In the genomic region with DNA sequence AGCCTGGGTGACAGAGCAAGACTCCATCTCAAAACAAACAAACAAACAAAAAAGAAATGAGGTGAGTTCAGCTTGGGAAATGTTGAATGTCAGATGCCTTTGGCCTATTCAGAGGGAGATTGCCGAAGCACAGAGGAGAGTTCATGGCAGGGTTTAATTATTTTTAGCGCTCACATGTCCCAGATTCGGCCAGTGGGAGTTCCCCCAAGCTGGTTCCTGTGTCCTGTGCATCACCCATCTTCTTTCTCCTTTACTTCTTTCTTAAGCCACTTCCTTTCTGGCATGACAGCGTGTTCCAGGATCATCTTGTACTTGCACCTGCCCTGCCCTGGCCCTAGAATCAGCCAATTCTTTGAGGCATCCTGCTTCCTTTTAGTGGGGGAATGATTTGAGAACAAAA, we compare ENCODE assay signal across 1 cellular context.
TF ChIP-seq lines count a peak whose summit lies in the region.

No MANE protein-coding gene starts in this region.

TF ChIP-seq in HepG2, 621 proteins besides CTCF, POLR2A, EP300 and RAD21:
- TF ChIP-seq RBFOX2 (IDR thresholded peaks at IDR 0.05; ENCODE audit: low read depth, low read length), result peak; percentile 44; the same call in 1 of the 2 replicates
- peak; percentile 22; the same call in 1 of the 2 replicates for TF ChIP-seq CEBPG (CRISPR knock-in tag; IDR thresholded peaks at IDR 0.05)
- TF ChIP-seq KAT8 (CRISPR knock-in tag; IDR thresholded peaks at IDR 0.05), result no peak
- no peak for TF ChIP-seq SMC3 (IDR thresholded peaks at IDR 0.05; ENCODE audit: low read length)
- TF ChIP-seq ZNF598 (CRISPR knock-in tag; IDR thresholded peaks at IDR 0.05; ENCODE audit: borderline replicate concordance), result no peak
- no peak for TF ChIP-seq FOXM1 (CRISPR knock-in tag; IDR thresholded peaks at IDR 0.05)
- TF ChIP-seq, protein P1, sequence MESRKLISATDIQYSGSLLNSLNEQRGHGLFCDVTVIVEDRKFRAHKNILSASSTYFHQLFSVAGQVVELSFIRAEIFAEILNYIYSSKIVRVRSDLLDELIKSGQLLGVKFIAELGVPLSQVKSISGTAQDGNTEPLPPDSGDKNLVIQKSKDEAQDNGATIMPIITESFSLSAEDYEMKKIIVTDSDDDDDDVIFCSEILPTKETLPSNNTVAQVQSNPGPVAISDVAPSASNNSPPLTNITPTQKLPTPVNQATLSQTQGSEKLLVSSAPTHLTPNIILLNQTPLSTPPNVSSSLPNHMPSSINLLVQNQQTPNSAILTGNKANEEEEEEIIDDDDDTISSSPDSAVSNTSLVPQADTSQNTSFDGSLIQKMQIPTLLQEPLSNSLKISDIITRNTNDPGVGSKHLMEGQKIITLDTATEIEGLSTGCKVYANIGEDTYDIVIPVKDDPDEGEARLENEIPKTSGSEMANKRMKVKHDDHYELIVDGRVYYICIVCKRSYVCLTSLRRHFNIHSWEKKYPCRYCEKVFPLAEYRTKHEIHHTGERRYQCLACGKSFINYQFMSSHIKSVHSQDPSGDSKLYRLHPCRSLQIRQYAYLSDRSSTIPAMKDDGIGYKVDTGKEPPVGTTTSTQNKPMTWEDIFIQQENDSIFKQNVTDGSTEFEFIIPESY (CRISPR knock-in tag; IDR thresholded peaks at IDR 0.05), result peak; percentile 80; the same call in 1 of the 2 replicates
- TF ChIP-seq ZNF282 (IDR thresholded peaks at IDR 0.05; ENCODE audit: partially characterized antibody), result no peak
- no peak for TF ChIP-seq SRSF1 (optimal IDR thresholded peaks at IDR 0.05; ENCODE audit: low read depth, low read length)
- TF ChIP-seq ZFP36L1 (CRISPR knock-in tag; IDR thresholded peaks at IDR 0.05), result no peak
- TF ChIP-seq RBM22 (optimal IDR thresholded peaks at IDR 0.05; ENCODE audit: low read length), result peak; percentile 70
- no peak for TF ChIP-seq MAFG (CRISPR knock-in tag; IDR thresholded peaks at IDR 0.05)
- TF ChIP-seq, protein P2, sequence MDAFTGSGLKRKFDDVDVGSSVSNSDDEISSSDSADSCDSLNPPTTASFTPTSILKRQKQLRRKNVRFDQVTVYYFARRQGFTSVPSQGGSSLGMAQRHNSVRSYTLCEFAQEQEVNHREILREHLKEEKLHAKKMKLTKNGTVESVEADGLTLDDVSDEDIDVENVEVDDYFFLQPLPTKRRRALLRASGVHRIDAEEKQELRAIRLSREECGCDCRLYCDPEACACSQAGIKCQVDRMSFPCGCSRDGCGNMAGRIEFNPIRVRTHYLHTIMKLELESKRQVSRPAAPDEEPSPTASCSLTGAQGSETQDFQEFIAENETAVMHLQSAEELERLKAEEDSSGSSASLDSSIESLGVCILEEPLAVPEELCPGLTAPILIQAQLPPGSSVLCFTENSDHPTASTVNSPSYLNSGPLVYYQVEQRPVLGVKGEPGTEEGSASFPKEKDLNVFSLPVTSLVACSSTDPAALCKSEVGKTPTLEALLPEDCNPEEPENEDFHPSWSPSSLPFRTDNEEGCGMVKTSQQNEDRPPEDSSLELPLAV (CRISPR knock-in tag; conservative IDR thresholded peaks at IDR 0.05; ENCODE audit: low read depth), result no peak
- TF ChIP-seq MTF1 (CRISPR knock-in tag; IDR thresholded peaks at IDR 0.05), result no peak
- no peak for TF ChIP-seq ZNF124 (CRISPR knock-in tag; IDR thresholded peaks at IDR 0.05)
- peak; percentile 58; the same call in 1 of the 2 replicates for TF ChIP-seq CEBPB (IDR thresholded peaks at IDR 0.05; ENCODE audit: borderline replicate concordance, low read depth, low read length)
- no peak for TF ChIP-seq FOXP1 (IDR thresholded peaks at IDR 0.05)
- TF ChIP-seq FOXP1 (CRISPR knock-in tag; IDR thresholded peaks at IDR 0.05), result peak; percentile 25; the same call in 1 of the 2 replicates
- TF ChIP-seq SIX4 (CRISPR knock-in tag; IDR thresholded peaks at IDR 0.05), result no peak
- TF ChIP-seq, protein P3, sequence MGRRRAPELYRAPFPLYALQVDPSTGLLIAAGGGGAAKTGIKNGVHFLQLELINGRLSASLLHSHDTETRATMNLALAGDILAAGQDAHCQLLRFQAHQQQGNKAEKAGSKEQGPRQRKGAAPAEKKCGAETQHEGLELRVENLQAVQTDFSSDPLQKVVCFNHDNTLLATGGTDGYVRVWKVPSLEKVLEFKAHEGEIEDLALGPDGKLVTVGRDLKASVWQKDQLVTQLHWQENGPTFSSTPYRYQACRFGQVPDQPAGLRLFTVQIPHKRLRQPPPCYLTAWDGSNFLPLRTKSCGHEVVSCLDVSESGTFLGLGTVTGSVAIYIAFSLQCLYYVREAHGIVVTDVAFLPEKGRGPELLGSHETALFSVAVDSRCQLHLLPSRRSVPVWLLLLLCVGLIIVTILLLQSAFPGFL (CRISPR knock-in tag; IDR thresholded peaks at IDR 0.05), result no peak
- no peak for TF ChIP-seq SCMH1 (CRISPR knock-in tag; IDR thresholded peaks at IDR 0.05; ENCODE audit: borderline replicate concordance)
